Comparison of ENCODE assay signal across 1 cellular context in the genomic region with DNA sequence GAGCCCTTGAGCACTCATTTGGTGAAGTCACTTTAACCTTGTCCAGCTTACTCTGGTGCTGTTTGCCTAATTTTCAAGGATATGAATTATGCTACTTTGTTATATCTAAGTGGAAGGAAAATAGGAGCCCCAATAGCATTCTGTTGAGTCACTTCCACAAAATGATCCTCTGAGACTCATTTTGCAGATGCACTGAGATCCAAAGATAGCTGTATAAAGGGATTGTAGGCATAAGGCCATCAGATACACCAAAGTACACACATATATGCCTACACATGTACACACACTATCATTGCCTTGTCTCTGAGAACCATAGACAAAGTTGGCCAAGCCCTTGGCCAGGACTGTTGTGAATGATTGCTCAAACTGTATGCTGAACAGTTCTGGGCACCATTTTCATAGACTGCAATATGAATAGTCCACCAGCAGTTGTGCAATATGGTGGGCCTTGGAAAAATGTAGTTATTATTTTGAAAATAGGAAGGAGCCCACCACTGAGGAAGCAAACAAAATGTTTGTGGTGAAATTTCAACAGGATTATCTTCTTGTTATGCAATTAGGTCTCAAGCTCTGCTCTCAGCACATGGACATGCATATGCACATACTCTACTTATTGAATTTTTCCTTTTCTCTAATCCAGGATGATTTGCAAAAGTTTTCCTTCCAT.
TF ChIP-seq lines count a peak whose summit lies in the region.

No MANE protein-coding gene starts in this region.

TF ChIP-seq in SK-N-SH, 30 proteins besides CTCF, POLR2A, EP300 and RAD21 (continued from another document):
- TF ChIP-seq, protein P1, sequence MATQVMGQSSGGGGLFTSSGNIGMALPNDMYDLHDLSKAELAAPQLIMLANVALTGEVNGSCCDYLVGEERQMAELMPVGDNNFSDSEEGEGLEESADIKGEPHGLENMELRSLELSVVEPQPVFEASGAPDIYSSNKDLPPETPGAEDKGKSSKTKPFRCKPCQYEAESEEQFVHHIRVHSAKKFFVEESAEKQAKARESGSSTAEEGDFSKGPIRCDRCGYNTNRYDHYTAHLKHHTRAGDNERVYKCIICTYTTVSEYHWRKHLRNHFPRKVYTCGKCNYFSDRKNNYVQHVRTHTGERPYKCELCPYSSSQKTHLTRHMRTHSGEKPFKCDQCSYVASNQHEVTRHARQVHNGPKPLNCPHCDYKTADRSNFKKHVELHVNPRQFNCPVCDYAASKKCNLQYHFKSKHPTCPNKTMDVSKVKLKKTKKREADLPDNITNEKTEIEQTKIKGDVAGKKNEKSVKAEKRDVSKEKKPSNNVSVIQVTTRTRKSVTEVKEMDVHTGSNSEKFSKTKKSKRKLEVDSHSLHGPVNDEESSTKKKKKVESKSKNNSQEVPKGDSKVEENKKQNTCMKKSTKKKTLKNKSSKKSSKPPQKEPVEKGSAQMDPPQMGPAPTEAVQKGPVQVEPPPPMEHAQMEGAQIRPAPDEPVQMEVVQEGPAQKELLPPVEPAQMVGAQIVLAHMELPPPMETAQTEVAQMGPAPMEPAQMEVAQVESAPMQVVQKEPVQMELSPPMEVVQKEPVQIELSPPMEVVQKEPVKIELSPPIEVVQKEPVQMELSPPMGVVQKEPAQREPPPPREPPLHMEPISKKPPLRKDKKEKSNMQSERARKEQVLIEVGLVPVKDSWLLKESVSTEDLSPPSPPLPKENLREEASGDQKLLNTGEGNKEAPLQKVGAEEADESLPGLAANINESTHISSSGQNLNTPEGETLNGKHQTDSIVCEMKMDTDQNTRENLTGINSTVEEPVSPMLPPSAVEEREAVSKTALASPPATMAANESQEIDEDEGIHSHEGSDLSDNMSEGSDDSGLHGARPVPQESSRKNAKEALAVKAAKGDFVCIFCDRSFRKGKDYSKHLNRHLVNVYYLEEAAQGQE (IDR thresholded peaks at IDR 0.05; ENCODE audit: low read depth, low read length): no peak
- TF ChIP-seq RFX5 (IDR thresholded peaks at IDR 0.05; ENCODE audit: low read length) (no peak), CHD2 (IDR thresholded peaks at IDR 0.05; ENCODE audit: low read length, partially characterized antibody) (no peak), TCF12 (IDR thresholded peaks at IDR 0.05) (0 out of 2 replicates have a peak, but pooled peaks have one; percentile 6), TEAD4 (IDR thresholded peaks at IDR 0.05; ENCODE audit: borderline replicate concordance, insufficient read depth) (0 out of 2 replicates have a peak, but pooled peaks have one; percentile 37), MEF2A (IDR thresholded peaks at IDR 0.05; ENCODE audit: borderline replicate concordance, low read depth) (no peak)
- TF ChIP-seq, protein P2, sequence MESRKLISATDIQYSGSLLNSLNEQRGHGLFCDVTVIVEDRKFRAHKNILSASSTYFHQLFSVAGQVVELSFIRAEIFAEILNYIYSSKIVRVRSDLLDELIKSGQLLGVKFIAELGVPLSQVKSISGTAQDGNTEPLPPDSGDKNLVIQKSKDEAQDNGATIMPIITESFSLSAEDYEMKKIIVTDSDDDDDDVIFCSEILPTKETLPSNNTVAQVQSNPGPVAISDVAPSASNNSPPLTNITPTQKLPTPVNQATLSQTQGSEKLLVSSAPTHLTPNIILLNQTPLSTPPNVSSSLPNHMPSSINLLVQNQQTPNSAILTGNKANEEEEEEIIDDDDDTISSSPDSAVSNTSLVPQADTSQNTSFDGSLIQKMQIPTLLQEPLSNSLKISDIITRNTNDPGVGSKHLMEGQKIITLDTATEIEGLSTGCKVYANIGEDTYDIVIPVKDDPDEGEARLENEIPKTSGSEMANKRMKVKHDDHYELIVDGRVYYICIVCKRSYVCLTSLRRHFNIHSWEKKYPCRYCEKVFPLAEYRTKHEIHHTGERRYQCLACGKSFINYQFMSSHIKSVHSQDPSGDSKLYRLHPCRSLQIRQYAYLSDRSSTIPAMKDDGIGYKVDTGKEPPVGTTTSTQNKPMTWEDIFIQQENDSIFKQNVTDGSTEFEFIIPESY (IDR thresholded peaks at IDR 0.05; ENCODE audit: borderline replicate concordance, low read depth): no peak
- TF ChIP-seq, protein P3, sequence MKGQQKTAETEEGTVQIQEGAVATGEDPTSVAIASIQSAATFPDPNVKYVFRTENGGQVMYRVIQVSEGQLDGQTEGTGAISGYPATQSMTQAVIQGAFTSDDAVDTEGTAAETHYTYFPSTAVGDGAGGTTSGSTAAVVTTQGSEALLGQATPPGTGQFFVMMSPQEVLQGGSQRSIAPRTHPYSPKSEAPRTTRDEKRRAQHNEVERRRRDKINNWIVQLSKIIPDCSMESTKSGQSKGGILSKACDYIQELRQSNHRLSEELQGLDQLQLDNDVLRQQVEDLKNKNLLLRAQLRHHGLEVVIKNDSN (IDR thresholded peaks at IDR 0.05; ENCODE audit: borderline replicate concordance, low read depth): no peak
